29 cellular contexts compared by ENCODE assay signal in the genomic region with DNA sequence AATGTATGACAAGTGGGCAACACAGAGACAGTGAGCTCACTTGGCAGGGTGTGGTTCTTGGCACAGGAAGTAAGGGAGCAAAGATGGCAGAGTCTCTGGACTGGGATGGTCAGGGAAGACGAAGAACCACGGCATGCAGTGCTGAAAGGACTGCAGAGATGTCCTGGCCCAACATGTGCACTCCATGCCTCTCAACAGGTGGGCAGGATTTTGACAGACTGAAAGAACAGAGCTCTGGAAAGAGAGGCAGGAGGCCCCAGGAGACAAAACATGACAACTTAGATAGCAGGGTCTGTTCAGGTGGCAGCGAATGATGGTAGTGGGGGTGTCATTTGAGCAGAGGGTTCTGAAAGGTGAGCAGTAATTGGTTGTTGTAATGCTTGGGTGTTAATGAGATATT.
"Had no signal": no experiment of that assay in that cellular context is flagged by ENCODE, and none has a peak within 500 bp of the region (broad histone marks: within the 10 kb centered on the region; RNA-seq: fewer than 3 reads in every experiment).

No MANE protein-coding gene starts in this region.

- H3K36me3 Mint-ChIP-seq: activated naive CD8-positive, alpha-beta T cell had no signal

- H3K4me3 Mint-ChIP-seq: activated B cell treated with CpG ODN at 0.5 μM for 24 hours; activated CD8-positive, alpha-beta T cell treated with anti-CD3 and anti-CD28 coated beads for 36 hours; activated naive CD8-positive, alpha-beta T cell; activated T-cell treated with anti-CD3 and anti-CD28 coated beads, Interleukin-2, amount 50 U/mL, for 4 hours; activated T-helper 17 cell treated with anti-CD3 and anti-CD28 coated beads, Interleukin-2, amount 50 U/mL, for 72 hours; endodermal cell; T-helper 17 cell; T-helper 2 cell treated with Interferon-gamma antibody and Interleukin-4, amounts not matched to agents 5 μg/mL and 100 μg/mL, for 36 hours had no signal

- H3K9me3 Mint-ChIP-seq: activated B cell treated with CpG ODN at 0.5 μM for 24 hours; activated CD8-positive, alpha-beta T cell treated with anti-CD3 and anti-CD28 coated beads for 36 hours; activated T-cell treated with anti-CD3 and anti-CD28 coated beads, Interleukin-2, amount 50 U/mL, for 4 hours; activated T-helper 17 cell treated with anti-CD3 and anti-CD28 coated beads, Interleukin-2, amount 50 U/mL, for 72 hours; endodermal cell; T-helper 2 cell treated with Interferon-gamma antibody and Interleukin-4, amounts not matched to agents 5 μg/mL and 100 μg/mL, for 36 hours had no signal

- DNase-seq: activated B cell treated with CpG ODN at 0.5 μM for 24 hours; activated CD4-positive, alpha-beta T cell treated with anti-CD3 and anti-CD28 coated beads for 48 hours; activated CD4-positive, alpha-beta T cell treated with anti-CD3 and anti-CD28 coated beads, Interleukin-2, amount 50 U/mL, for 1 hour; activated CD4-positive, alpha-beta T cell treated with anti-CD3 and anti-CD28 coated beads, Interleukin-2, amount 50 U/mL, for 48 hours; activated CD8-positive, alpha-beta memory T cell treated with anti-CD3 and anti-CD28 coated beads for 24 hours; activated CD8-positive, alpha-beta T cell treated with anti-CD3 and anti-CD28 coated beads for 36 hours; activated effector memory CD4-positive, alpha-beta T cell treated with Interleukin-2 at 50 U/mL for 16 hours; activated gamma-delta T cell treated with Interleukin-2 at 50 U/mL for 16 hours; activated naive CD4-positive, alpha-beta T cell treated with anti-CD3 and anti-CD28 coated beads, Interleukin-2, amount 50 U/mL, for 16 hours; activated naive CD4-positive, alpha-beta T cell treated with Interleukin-2 at 50 U/mL for 16 hours; activated T-cell treated with anti-CD3 and anti-CD28 coated beads, Interleukin-2, amount 50 U/mL, for 4 hours; amygdala; aorta; body of pancreas; caudate nucleus; colonic mucosa; effector memory CD4-positive, alpha-beta T cell; endodermal cell; foreskin fibroblast; head of caudate nucleus; T-helper 1 cell; T-helper 17 cell; T1000; WERI-Rb-1 had no signal

- H3K4me1 Mint-ChIP-seq: activated B cell treated with CpG ODN at 0.5 μM for 24 hours; activated T-helper 17 cell treated with anti-CD3 and anti-CD28 coated beads, Interleukin-2, amount 50 U/mL, for 72 hours; T-helper 17 cell had no signal

- H3K27me3 Mint-ChIP-seq: activated B cell treated with CpG ODN at 0.5 μM for 24 hours had no signal

- H3K27ac Mint-ChIP-seq: activated B cell treated with CpG ODN at 0.5 μM for 24 hours; activated CD8-positive, alpha-beta T cell treated with anti-CD3 and anti-CD28 coated beads for 36 hours; activated naive CD8-positive, alpha-beta T cell; activated T-helper 17 cell treated with anti-CD3 and anti-CD28 coated beads, Interleukin-2, amount 50 U/mL, for 72 hours; endodermal cell; T-helper 17 cell; T-helper 2 cell treated with Interferon-gamma antibody and Interleukin-4, amounts not matched to agents 5 μg/mL and 100 μg/mL, for 36 hours had no signal

- H3K27me3 ChIP-seq: body of pancreas, colonic mucosa had no signal

- H3K9me3 ChIP-seq: body of pancreas, colonic mucosa had no signal

- H3K36me3 ChIP-seq: colonic mucosa, WERI-Rb-1 had no signal

- H3K4me1 ChIP-seq: body of pancreas, colonic mucosa had no signal

- ATAC-seq: activated CD4-positive, CD25-positive, alpha-beta regulatory T cell treated with anti-CD3 and anti-CD28 coated beads, Interleukin-2, amount 50 U/mL, for 24 hours; activated CD8-positive, alpha-beta T cell treated with anti-CD3 and anti-CD28 coated beads for 36 hours; activated T-cell treated with anti-CD3 and anti-CD28 coated beads, Interleukin-2, amount 50 U/mL, for 4 hours; activated T-helper 17 cell treated with anti-CD3 and anti-CD28 coated beads, Interleukin-2, amount 50 U/mL, for 72 hours; body of pancreas; esophagus mucosa; T-helper 17 cell had no signal

- H3K4me3 ChIP-seq: body of pancreas, colonic mucosa had no signal

- H3K27ac ChIP-seq: body of pancreas, colonic mucosa, WERI-Rb-1 had no signal
